In genomic region chr4:152678841-152679240, GRCh38 we compare ENCODE assay signal across 9 cellular contexts. TPM values are rescaled to one million over a fixed set of nuclear protein-coding genes. Genes with fewer than 3 reads are reported as not detected.
A peak's percentile ranks its signal among the peaks of the same experiment; 100 is the strongest.
DNase-seq lines count a peak whose midpoint lies in the region; ATAC-seq, FAIRE-seq and TF ChIP-seq lines count a peak whose summit lies in the region.
"Had no signal": no experiment of that assay in that cellular context is flagged by ENCODE, and none has a peak within 500 bp of the region (broad histone marks: within the 10 kb centered on the region; RNA-seq: fewer than 3 reads in every experiment).

No MANE protein-coding gene starts in this region.

- H3K4me1 Mint-ChIP-seq in CD4-positive, alpha-beta memory T cell, result peaks cover 36 to 53% (median 47%) of the 10 kb centered on the region in 4 donors
- H3K4me1 Mint-ChIP-seq in activated CD4-positive, alpha-beta memory T cell treated with anti-CD3 and anti-CD28 coated beads for 36 hours (ENCODE audit: low read depth), result peaks cover 51% of the 10 kb centered on the region

- H3K4me1 ChIP-seq in CD4-positive, alpha-beta memory T cell (ENCODE audit: insufficient read depth, low read length), result peaks cover 47% of the 10 kb centered on the region
- H3K4me1 ChIP-seq in HCT116 (ENCODE audit: control insufficient read depth in 1 of 2, insufficient read depth in 2 of 2, low read length in 2 of 2) (peaks cover 0 to 14% of the 10 kb centered on the region in 2 experiments; a peak in 2 of 4 replicates), keratinocyte (ENCODE audit: control insufficient read depth, extremely low read depth, insufficient read depth, low read length) (peaks cover 72% of the 10 kb centered on the region)

- H3K27me3 Mint-ChIP-seq in CD4-positive, alpha-beta memory T cell, result no peaks in the 10 kb centered on the region
- H3K27me3 Mint-ChIP-seq in activated CD4-positive, alpha-beta memory T cell treated with anti-CD3 and anti-CD28 coated beads for 36 hours, result no peaks in the 10 kb centered on the region

- no peak overlapping the region for H2AFZ ChIP-seq in HCT116 (ENCODE audit: low read depth, low read length, poor library complexity, severe bottlenecking)
- no peak overlapping the region for H2AFZ ChIP-seq in keratinocyte (ENCODE audit: control insufficient read depth, low read length)

- in situ Hi-C loops in GM13977 (cut with MboI; ENCODE audit: low pct_unique_long_range_greater_than_20kb, low sequenced_read_pairs, unreplicated experiment), result no loop called here

- H3K9me3 ChIP-seq in CD4-positive, alpha-beta memory T cell (ENCODE audit: control insufficient read depth in 1 of 2, low read length in 2 of 2), result no peaks in the 10 kb centered on the region
- H3K9me3 ChIP-seq in HCT116 (ENCODE audit: control insufficient read depth in 1 of 2, insufficient read depth in 1 of 2, low read depth in 1 of 2, low read length in 2 of 2) (no peaks in the 10 kb centered on the region), keratinocyte (ENCODE audit: control insufficient read depth, low read depth, low read length) (no peaks in the 10 kb centered on the region)
- H3K9me3 ChIP-seq: stomach had no signal

- H3K79me2 ChIP-seq in HCT116 (ENCODE audit: insufficient read depth, low read length), result no peaks in the 10 kb centered on the region
- H3K79me2 ChIP-seq in keratinocyte (ENCODE audit: control insufficient read depth, insufficient read depth, low read length), result peaks cover 49% of the 10 kb centered on the region

- H3K36me3 ChIP-seq in CD4-positive, alpha-beta memory T cell (ENCODE audit: insufficient read depth, low read length), result no peaks in the 10 kb centered on the region
- H3K36me3 ChIP-seq in HCT116 (ENCODE audit: control insufficient read depth in 1 of 2, insufficient read depth in 2 of 2, low read length in 2 of 2) (no peaks in the 10 kb centered on the region), keratinocyte (ENCODE audit: control insufficient read depth in 2 of 2, extremely low read depth in 1 of 2, insufficient read depth in 2 of 2, low read length in 2 of 2) (peaks cover 0 to 4% of the 10 kb centered on the region in 2 experiments)
- H3K36me3 ChIP-seq: stomach had no signal

- BruUV-seq in HCT116 (replicated peaks; lab: Mats Ljungman, UMichigan), result TSS peak; percentile 71

- DNase-seq in CD4-positive, alpha-beta memory T cell, result no peak
- DNase-seq in HCT116 (ENCODE audit: low read depth, low spot score) (no peak), keratinocyte (ENCODE audit: low read depth, low spot score) (no peak), GM13977 (ENCODE audit: low spot score) (no peak), GM20000 (ENCODE audit: low spot score) (no peak), dorsolateral prefrontal cortex (no peak), NCI-H2081 treated with DMSO at 0.1 percent for 48 hours (lab: John Stamatoyannopoulos, UW) (no peak)
- DNase-seq in activated CD4-positive, alpha-beta memory T cell treated with anti-CD3 and anti-CD28 coated beads for 36 hours, result no peak
- DNase-seq: stomach had no signal

- peak overlapping the region; percentile 19 to 97 (median 89) for H3K27ac Mint-ChIP-seq in CD4-positive, alpha-beta memory T cell
- no peak overlapping the region for H3K27ac Mint-ChIP-seq in activated CD4-positive, alpha-beta memory T cell treated with anti-CD3 and anti-CD28 coated beads for 36 hours

- no peaks in the 10 kb centered on the region for H3K9me2 ChIP-seq in HCT116 (ENCODE audit: insufficient read depth)

- H3K9ac ChIP-seq in HCT116 (ENCODE audit: low read length) (no peak overlapping the region), keratinocyte (ENCODE audit: control insufficient read depth, extremely low read depth, insufficient read depth, low read length) (peak overlapping the region; percentile 97)

- no peak overlapping the region for H3K27ac ChIP-seq in CD4-positive, alpha-beta memory T cell (ENCODE audit: low read depth, low read length)
- H3K27ac ChIP-seq in HCT116 (ENCODE audit: low read depth, low read length) (no peak overlapping the region), keratinocyte (ENCODE audit: control insufficient read depth, insufficient read depth, low read length) (peak overlapping the region; percentile 97), dorsolateral prefrontal cortex (no peak overlapping the region)

- H3K36me3 Mint-ChIP-seq in CD4-positive, alpha-beta memory T cell, result peaks cover 16 to 21% of the 10 kb centered on the region in 2 donors
- H3K36me3 Mint-ChIP-seq in activated CD4-positive, alpha-beta memory T cell treated with anti-CD3 and anti-CD28 coated beads for 36 hours, result peaks cover 5% of the 10 kb centered on the region

- H3K27me3 ChIP-seq in CD4-positive, alpha-beta memory T cell (ENCODE audit: insufficient read depth, low read length), result no peaks in the 10 kb centered on the region
- H3K27me3 ChIP-seq in HCT116 (ENCODE audit: insufficient read depth, low read length) (no peaks in the 10 kb centered on the region), keratinocyte (ENCODE audit: control insufficient read depth, extremely low read depth, insufficient read depth, low read length) (no peaks in the 10 kb centered on the region), dorsolateral prefrontal cortex (peaks cover 0 to 4% (median 0%) of the 10 kb centered on the region in 45 donors)
- H3K27me3 ChIP-seq: stomach had no signal

- dilution Hi-C loops in keratinocyte (cut with MboI; ENCODE audit: extremely low pct_ligation_motif_present, low sequenced_read_pairs), result no loop called here

- peak overlapping the region in 1 of 2 donors; percentile 62 for H3K4me3 ChIP-seq in CD4-positive, alpha-beta memory T cell (ENCODE audit: low read length in 2 of 2)
- no peak overlapping the region for H3K4me3 ChIP-seq in HCT116 (replicated peaks in 1 of 2; ENCODE audit: low read depth in 1 of 2, low read length in 2 of 2)
- peak overlapping the region; percentile 79 to 91 (median 90) for H3K4me3 ChIP-seq in keratinocyte (ENCODE audit: control insufficient read depth in 2 of 3, extremely low read depth in 1 of 3, insufficient read depth in 2 of 3, low read depth in 1 of 3, low read length in 3 of 3)
- H3K4me3 ChIP-seq in dorsolateral prefrontal cortex, result peak overlapping the region in 24 of 59 donors; percentile 45 to 76 (median 64)

- intact Hi-C loops in CD4-positive, alpha-beta memory T cell (cut with micrococcal nuclease), result loop anchor here (1.0 to 2.0 kb wide), 4 partner anchors 18 to 178 kb away; partner anchors contain the start of genes ARFIP1, FBXW7 and TIGD4
- intact Hi-C loops in HCT116 (cut with micrococcal nuclease), result no loop called here
- intact Hi-C loops in activated CD4-positive, alpha-beta memory T cell treated with anti-CD3 and anti-CD28 coated beads for 36 hours (cut with micrococcal nuclease), result loop anchor here (1.0 kb wide), 1 partner anchor 143 kb away; the partner anchor contains the start of gene FBXW7
- intact Hi-C loops in dorsolateral prefrontal cortex (cut with DNase I), result no loop called here

- TF ChIP-seq POLR2A in HCT116 (IDR thresholded peaks at IDR 0.05; ENCODE audit: borderline replicate concordance, extremely low read depth, insufficient read depth, insufficient read length), result no peak

- FAIRE-seq in keratinocyte (lab: Jason Lieb, UNC), result peak; percentile 20

- no peaks in the 10 kb centered on the region for H4K20me1 ChIP-seq in HCT116 (ENCODE audit: insufficient read depth)
- H4K20me1 ChIP-seq in keratinocyte (ENCODE audit: control insufficient read depth, extremely low read depth, insufficient read depth, low read length), result peaks cover 3% of the 10 kb centered on the region

- H3K4me2 ChIP-seq in HCT116 (ENCODE audit: low read length) (peak overlapping the region; percentile 77; the same call in 1 of the 2 replicates), keratinocyte (ENCODE audit: control insufficient read depth, extremely low read depth, insufficient read depth, low read depth, low read length) (peak overlapping the region; percentile 90)

- no peak for TF ChIP-seq RAD21 in HCT116 (IDR thresholded peaks at IDR 0.05; ENCODE audit: low read depth)

- TF ChIP-seq CTCF in HCT116 (IDR thresholded peaks at IDR 0.05 in 2 of 3, conservative IDR thresholded peaks at IDR 0.05 in 1 of 3; ENCODE audit: borderline replicate concordance in 1 of 3, insufficient read depth in 1 of 3, low read depth in 2 of 3, low read length in 2 of 3) (no peak), keratinocyte (optimal IDR thresholded peaks at IDR 0.05 in 1 of 3, IDR thresholded peaks at IDR 0.05 in 1 of 3, conservative IDR thresholded peaks at IDR 0.05 in 1 of 3; ENCODE audit: extremely low read depth in 1 of 3, insufficient read depth in 2 of 3, low read length in 3 of 3) (no peak), GM13977 (IDR thresholded peaks at IDR 0.05; ENCODE audit: extremely low read depth, insufficient read depth, missing control alignments) (no peak), GM20000 (IDR thresholded peaks at IDR 0.05; ENCODE audit: extremely low read depth, missing control alignments) (no peak), dorsolateral prefrontal cortex (IDR thresholded peaks at IDR 0.05 in 54 of 56, conservative IDR thresholded peaks at IDR 0.05 in 2 of 56; ENCODE audit: low read depth in 1 of 56, partially characterized antibody in 56 of 56) (no peak)

- POLR2A ChIA-PET in CD4-positive, alpha-beta memory T cell (lab: Charles Lee; ENCODE audit: partially characterized antibody), result interaction anchor here (0.6 to 4.3 kb wide), 14 partner anchors 8 to 788 kb away, joined by 3 to 36 read pairs (median 3); partner anchors contain the start of genes ARFIP1, FBXW7, TIGD4 and TMEM131L
- POLR2A ChIA-PET in HCT116 (lab: Charles Lee), result no interaction called here
- POLR2A ChIA-PET in activated CD4-positive, alpha-beta memory T cell treated with anti-CD3 and anti-CD28 coated beads for 36 hours (lab: Charles Lee), result interaction anchor here (1.1 to 2.9 kb wide), 2 partner anchors 27 to 143 kb away, joined by 4 to 11 read pairs; partner anchors contain the start of gene FBXW7

- no peaks in the 10 kb centered on the region for H3K9me3 Mint-ChIP-seq in CD4-positive, alpha-beta memory T cell
- H3K9me3 Mint-ChIP-seq in activated CD4-positive, alpha-beta memory T cell treated with anti-CD3 and anti-CD28 coated beads for 36 hours, result no peaks in the 10 kb centered on the region

- CTCF ChIA-PET in CD4-positive, alpha-beta memory T cell (lab: Charles Lee; ENCODE audit: partially characterized antibody), result interaction anchor here (0.7 to 3.7 kb wide), 9 partner anchors 25 to 178 kb away, joined by 3 to 21 read pairs (median 7); no protein-coding TSS in a partner anchor
- CTCF ChIA-PET in HCT116 (lab: Charles Lee), result no interaction called here
- CTCF ChIA-PET in activated CD4-positive, alpha-beta memory T cell treated with anti-CD3 and anti-CD28 coated beads for 36 hours (lab: Charles Lee), result interaction anchor here (0.6 to 1.8 kb wide), 7 partner anchors 8 to 228 kb away, joined by 3 to 5 read pairs (median 4); no protein-coding TSS in a partner anchor

- H3K4me3 Mint-ChIP-seq in CD4-positive, alpha-beta memory T cell, result peak overlapping the region; percentile 91 to 97 (median 96)
- H3K4me3 Mint-ChIP-seq in activated CD4-positive, alpha-beta memory T cell treated with anti-CD3 and anti-CD28 coated beads for 36 hours, result peak overlapping the region; percentile 91

- no peak for ATAC-seq in HCT116

- no peaks in the 10 kb centered on the region for H3K9me1 ChIP-seq in keratinocyte (ENCODE audit: control insufficient read depth, extremely low read depth, insufficient read depth, low read length)

- RAD21 ChIA-PET in HCT116 (lab: Charles Lee; ENCODE audit: low non-redundant PET in 1 of 2, low total read pairs in 2 of 2, uncharacterized antibody in 2 of 2, unreplicated experiment in 2 of 2), result no interaction called here

RNA-seq across cellular contexts. Expression of gene TMEM154, which starts 1.0 kb away (rescaled TPM):
- total RNA-seq in CD4-positive, alpha-beta memory T cell, result 10 to 100 TPM; 35.2 to 38.6 TPM
- polyA plus RNA-seq in CD4-positive, alpha-beta memory T cell, result 10 to 100 TPM; 41.9 to 46.7 TPM
- total RNA-seq in HCT116 (2021; ENCODE audit: unreplicated experiment), result 2.4 TPM
- polyA plus RNA-seq in HCT116 (2012), result 0.36 and 0.68 TPM in 2 replicates
- 10 to 100 TPM; 18.1 to 20.8 TPM for total RNA-seq in activated CD4-positive, alpha-beta memory T cell treated with anti-CD3 and anti-CD28 coated beads for 36 hours
- polyA plus RNA-seq in keratinocyte, result 41.9 to 106 TPM (median 52.5 TPM) in 3 replicates
- 43.2 TPM for polyA plus RNA-seq in keratinocyte (2011; ENCODE audit: low read depth)
- polyA plus RNA-seq in keratinocyte (2011; cell fraction: cytosol; rRNA removed), result 27.5 and 70.7 TPM in 2 replicates
- 63.9 and 77.4 TPM in 2 replicates for polyA plus RNA-seq in keratinocyte (2011; cell fraction: nucleus; rRNA removed)
- polyA plus RNA-seq in keratinocyte (2012; ENCODE audit: low replicate concordance), result 33.8 and 66.2 TPM in 2 replicates
- 50.2 to 103 TPM (median 66.3 TPM) in 3 replicates for polyA minus RNA-seq in keratinocyte
- polyA minus RNA-seq in keratinocyte (2011; cell fraction: cytosol; rRNA and poly(A)+ RNA removed), result 32.8 TPM
- 62.8 and 110 TPM in 2 replicates for polyA minus RNA-seq in keratinocyte (2011; cell fraction: nucleus; rRNA and poly(A)+ RNA removed)
- 1 to 10 TPM in 70 of 120 experiments, under 1 TPM in 49, not detected in 1; 0.16 to 4.6 (median 1.2) TPM for total RNA-seq in dorsolateral prefrontal cortex

Comparison
In these comparisons a context has a peak if more than half of its experiments do, and no peak if none do; other contexts are left out.
1. H3K4me3 ChIP-seq: peak in keratinocyte (3 of 3); none in HCT116 (0 of 2).
2. intact Hi-C loops: an anchor here in CD4-positive, alpha-beta memory T cell (1.0 to 2.0 kb wide) and activated CD4-positive, alpha-beta memory T cell treated with anti-CD3 and anti-CD28 coated beads for 36 hours (1.0 kb wide); none called in HCT116 and dorsolateral prefrontal cortex.